ENCODE assay signal across 22 cellular contexts in the genomic region with DNA sequence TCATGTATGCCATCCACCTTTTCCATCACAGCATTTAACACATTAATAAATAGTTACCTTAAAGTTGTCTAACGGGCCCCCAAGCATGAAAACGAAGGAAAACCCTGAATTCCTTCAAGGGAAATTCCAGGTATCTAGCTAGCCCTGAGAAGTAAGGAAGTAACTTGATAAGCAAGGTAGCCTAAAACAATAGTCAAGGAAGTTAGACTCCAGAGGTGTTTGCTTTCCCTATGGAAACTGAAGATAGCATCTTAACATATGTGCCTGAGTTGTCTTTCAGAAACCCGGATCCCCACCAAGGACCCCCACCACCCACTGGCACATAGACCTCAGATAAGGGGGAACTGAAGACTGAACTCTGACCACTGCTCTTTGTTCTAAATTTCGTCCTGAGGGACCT.
DNase-seq lines count a peak whose midpoint lies in the region; ATAC-seq and TF ChIP-seq lines count a peak whose summit lies in the region.
"Had no signal": no experiment of that assay in that cellular context is flagged by ENCODE, and none has a peak within 500 bp of the region (broad histone marks: within the 10 kb centered on the region; RNA-seq: fewer than 3 reads in every experiment).

No MANE protein-coding gene starts in this region.

- CTCF ChIA-PET in WTC11 (lab: Charles Lee), result no interaction called here

- POLR2A ChIA-PET in WTC11 (lab: Charles Lee), result no interaction called here

- H3K4me1 Mint-ChIP-seq in WTC11 (peaks cover 17% of the 10 kb centered on the region), endothelial cell (ENCODE audit: unreplicated experiment) (peaks cover 27% of the 10 kb centered on the region)
- H3K4me1 Mint-ChIP-seq: CD14-positive monocyte; CD4-positive, alpha-beta memory T cell; CD4-positive, CD25-positive, alpha-beta regulatory T cell; CD8-positive, alpha-beta memory T cell had no signal

- DNase-seq in WTC11 (ENCODE audit: low spot score), result no peak
- DNase-seq in endothelial cell (ENCODE audit: low spot score), result no peak
- no peak for DNase-seq in HUDEP-2 (lab: John Stamatoyannopoulos, UW; ENCODE audit: unreplicated experiment in 76 of 76)
- no peak for DNase-seq in activated naive CD4-positive, alpha-beta T cell treated with anti-CD3 and anti-CD28 coated beads, Interleukin-2, amount 50 U/mL, for 16 hours
- DNase-seq: 8988T; ACHN; BE2C; C1 segment of cervical spinal cord; CD4-positive, alpha-beta memory T cell; CD4-positive, CD25-positive, alpha-beta regulatory T cell; CD8-positive, alpha-beta memory T cell; COR-L47; DMS 273 treated with DMSO at 0.1 percent for 48 hours; DMS153; DMS53; DMS79; DND-41; EL; GDM1 had no signal

- H3K36me3 Mint-ChIP-seq in WTC11, result peaks cover 18% of the 10 kb centered on the region
- H3K36me3 Mint-ChIP-seq in endothelial cell (ENCODE audit: low read depth, unreplicated experiment), result no peaks in the 10 kb centered on the region
- H3K36me3 Mint-ChIP-seq: CD14-positive monocyte; CD4-positive, alpha-beta memory T cell; CD4-positive, CD25-positive, alpha-beta regulatory T cell; CD8-positive, alpha-beta memory T cell had no signal

- TF ChIP-seq CTCF in WTC11 (IDR thresholded peaks at IDR 0.05) (no peak), endothelial cell (IDR thresholded peaks at IDR 0.05; ENCODE audit: unreplicated experiment) (no peak)

- ATAC-seq in WTC11 (peak; percentile 52), GM19324 (IDR thresholded peaks at IDR 0.05; ENCODE audit: low FRiP score, unreplicated experiment) (no peak)
- ATAC-seq: GM12878 had no signal

- H3K4me3 Mint-ChIP-seq in WTC11 (no peak overlapping the region), endothelial cell (ENCODE audit: unreplicated experiment) (no peak overlapping the region)
- H3K4me3 Mint-ChIP-seq: CD14-positive monocyte; CD4-positive, alpha-beta memory T cell; CD4-positive, CD25-positive, alpha-beta regulatory T cell; CD8-positive, alpha-beta memory T cell had no signal

- H3K27me3 Mint-ChIP-seq in WTC11 (ENCODE audit: low read depth), result peaks cover 4% of the 10 kb centered on the region; the same call in 1 of the 2 replicates
- peaks cover 2% of the 10 kb centered on the region for H3K27me3 Mint-ChIP-seq in endothelial cell (ENCODE audit: unreplicated experiment)

- H3K27ac Mint-ChIP-seq in WTC11 (no peak overlapping the region), endothelial cell (ENCODE audit: unreplicated experiment) (peak overlapping the region; percentile 96)
- H3K27ac Mint-ChIP-seq: CD14-positive monocyte; CD4-positive, alpha-beta memory T cell; CD4-positive, CD25-positive, alpha-beta regulatory T cell; CD8-positive, alpha-beta memory T cell had no signal

- H3K9me3 Mint-ChIP-seq in WTC11 (peaks cover 29% of the 10 kb centered on the region), endothelial cell (ENCODE audit: unreplicated experiment) (no peaks in the 10 kb centered on the region)

TF ChIP-seq in WTC11, 78 proteins besides CTCF, POLR2A, EP300 and RAD21:
- TF ChIP-seq MYBL2 (CRISPR knock-in tag; IDR thresholded peaks at IDR 0.05) (no peak), PREB (CRISPR knock-in tag; IDR thresholded peaks at IDR 0.05; ENCODE audit: borderline replicate concordance) (no peak), HMGA2 (CRISPR knock-in tag; IDR thresholded peaks at IDR 0.05) (no peak), FOXK1 (CRISPR knock-in tag; IDR thresholded peaks at IDR 0.05) (no peak), ZNF423 (CRISPR knock-in tag; IDR thresholded peaks at IDR 0.05) (no peak), FOXP1 (CRISPR knock-in tag; IDR thresholded peaks at IDR 0.05; ENCODE audit: borderline replicate concordance) (no peak), ZNF219 (CRISPR knock-in tag; IDR thresholded peaks at IDR 0.05; ENCODE audit: borderline replicate concordance) (no peak), KAT7 (CRISPR knock-in tag; IDR thresholded peaks at IDR 0.05; ENCODE audit: borderline replicate concordance) (no peak), ZNF263 (CRISPR knock-in tag; IDR thresholded peaks at IDR 0.05; ENCODE audit: low read depth) (no peak), ZNF512 (CRISPR knock-in tag; IDR thresholded peaks at IDR 0.05; ENCODE audit: borderline replicate concordance) (no peak), JUN (CRISPR knock-in tag; IDR thresholded peaks at IDR 0.05) (no peak), ZNF317 (CRISPR knock-in tag; IDR thresholded peaks at IDR 0.05; ENCODE audit: borderline replicate concordance, low read depth) (no peak), E2F4 (CRISPR knock-in tag; IDR thresholded peaks at IDR 0.05; ENCODE audit: borderline replicate concordance, low read depth) (no peak), PRDM15 (CRISPR knock-in tag; IDR thresholded peaks at IDR 0.05) (no peak), SMAD4 (CRISPR knock-in tag; IDR thresholded peaks at IDR 0.05) (no peak), TEAD4 (CRISPR knock-in tag; IDR thresholded peaks at IDR 0.05) (no peak), ATF1 (CRISPR knock-in tag; IDR thresholded peaks at IDR 0.05) (no peak)
TF ChIP-seq in WTC11: peak in this region for 0.
